Comparison of ENCODE assay signal across 8 cellular contexts in genomic region chr1:63317814-63318156, GRCh38. TPM values are rescaled to one million over a fixed set of nuclear protein-coding genes. Genes with fewer than 3 reads are reported as not detected.
A peak's percentile ranks its signal among the peaks of the same experiment; 100 is the strongest.
DNase-seq lines count a peak whose midpoint lies in the region; ATAC-seq and TF ChIP-seq lines count a peak whose summit lies in the region.

No MANE protein-coding gene starts in this region.

- H3K27me3 ChIP-seq in right atrium auricular region (peaks cover 66 to 74% of the 10 kb centered on the region in 2 donors), heart right ventricle (peaks cover 49 to 100% (median 99%) of the 10 kb centered on the region in 7 donors), left lung (peaks cover 94 to 100% of the 10 kb centered on the region in 2 donors), vagina (peaks cover 48% of the 10 kb centered on the region)

- ATAC-seq in heart right ventricle = no peak
- ATAC-seq in activated B cell treated with CpG ODN at 0.5 μM for 24 hours (ENCODE audit: low read depth) = no peak
- no peak for ATAC-seq in left lung
- ATAC-seq in HG03039 (IDR thresholded peaks at IDR 0.05; ENCODE audit: unreplicated experiment) = no peak
- no peak for ATAC-seq in GM21515 (IDR thresholded peaks at IDR 0.05; ENCODE audit: unreplicated experiment)

- intact Hi-C loops in heart right ventricle (cut with DNase I) (no loop called here), activated B cell treated with CpG ODN at 0.5 μM for 24 hours (cut with micrococcal nuclease) (loop anchor here (1.0 to 2.0 kb wide), 3 partner anchors 14 to 219 kb away; no protein-coding TSS in a partner anchor), left lung (cut with DNase I) (no loop called here), vagina (cut with DNase I) (loop anchor here (2.0 kb wide), 1 partner anchor 47 kb away; no protein-coding TSS in a partner anchor)

- peak overlapping the region; percentile 31 to 44 for H3K4me3 ChIP-seq in right atrium auricular region
- H3K4me3 ChIP-seq in heart right ventricle = peak overlapping the region in 5 of 10 donors; percentile 32 to 57 (median 44)
- peak overlapping the region; percentile 23 to 52 for H3K4me3 ChIP-seq in left lung
- peak overlapping the region; percentile 37 to 40 for H3K4me3 ChIP-seq in vagina

- H3K27ac Mint-ChIP-seq in activated B cell treated with CpG ODN at 0.5 μM for 24 hours = peak overlapping the region; percentile 70

- peaks cover 5% of the 10 kb centered on the region for H3K9me3 Mint-ChIP-seq in activated B cell treated with CpG ODN at 0.5 μM for 24 hours

- CTCF ChIA-PET in activated B cell treated with CpG ODN at 0.5 μM for 24 hours (lab: Charles Lee) = interaction anchor here (1.4 kb wide), 1 partner anchor 124 kb away, joined by 3 read pairs; no protein-coding TSS in a partner anchor

- no peaks in the 10 kb centered on the region for H3K9me3 ChIP-seq in right atrium auricular region
- no peaks in the 10 kb centered on the region for H3K9me3 ChIP-seq in heart right ventricle
- H3K9me3 ChIP-seq in left lung = no peaks in the 10 kb centered on the region
- H3K9me3 ChIP-seq in vagina = no peaks in the 10 kb centered on the region

- H3K36me3 Mint-ChIP-seq in activated B cell treated with CpG ODN at 0.5 μM for 24 hours (ENCODE audit: low read depth) = peaks cover 7% of the 10 kb centered on the region

- 5 to 9% methylated on average over 14 of the region's 14 CpGs for WGBS in heart right ventricle, 2 donors

- no peak for DNase-seq in right atrium auricular region (ENCODE audit: low spot score)
- no peak for DNase-seq in heart right ventricle
- DNase-seq in activated B cell treated with CpG ODN at 0.5 μM for 24 hours = no peak
- DNase-seq in left lung = no peak
- no peak for DNase-seq in vagina (ENCODE audit: extremely low spot score in 2 of 2)
- DNase-seq in hepatic stellate cell (ENCODE audit: low spot score) = no peak

- H3K27me3 Mint-ChIP-seq in activated B cell treated with CpG ODN at 0.5 μM for 24 hours = peaks cover 62% of the 10 kb centered on the region

- H3K4me1 ChIP-seq in right atrium auricular region (peaks cover 0 to 45% of the 10 kb centered on the region in 2 donors), heart right ventricle (peaks cover 3 to 56% (median 31%) of the 10 kb centered on the region in 9 donors), left lung (peaks cover 11 to 44% of the 10 kb centered on the region in 2 donors), vagina (peaks cover 32% of the 10 kb centered on the region)

- POLR2A ChIA-PET in activated B cell treated with CpG ODN at 0.5 μM for 24 hours (lab: Charles Lee) = no interaction called here

- H3K4me3 Mint-ChIP-seq in activated B cell treated with CpG ODN at 0.5 μM for 24 hours = peak overlapping the region; percentile 69

- H3K27ac ChIP-seq in right atrium auricular region (no peak overlapping the region), heart right ventricle (no peak overlapping the region), left lung (no peak overlapping the region), vagina (no peak overlapping the region)

- TF ChIP-seq POLR2A in vagina (IDR thresholded peaks at IDR 0.05) = no peak

- H3K36me3 ChIP-seq in right atrium auricular region (no peaks in the 10 kb centered on the region), heart right ventricle (peaks cover 0 to 5% (median 0%) of the 10 kb centered on the region in 9 donors), left lung (no peaks in the 10 kb centered on the region), vagina (no peaks in the 10 kb centered on the region)

- H3K4me1 Mint-ChIP-seq in activated B cell treated with CpG ODN at 0.5 μM for 24 hours = peaks cover 25% of the 10 kb centered on the region

- TF ChIP-seq CTCF in right atrium auricular region (IDR thresholded peaks at IDR 0.05) = no peak
- no peak for TF ChIP-seq CTCF in heart right ventricle (IDR thresholded peaks at IDR 0.05)
- no peak for TF ChIP-seq CTCF in activated B cell treated with CpG ODN at 0.5 μM for 24 hours (IDR thresholded peaks at IDR 0.05)
- TF ChIP-seq CTCF in left lung (IDR thresholded peaks at IDR 0.05) = no peak
- TF ChIP-seq CTCF in vagina (IDR thresholded peaks at IDR 0.05) = no peak

RNA-seq across cellular contexts. Expression of gene FOXD3, which starts 4.6 kb away (rescaled TPM):
- total RNA-seq in right atrium auricular region = 1 to 10 TPM in 1 of 2 donors, under 1 TPM in 1; 0.48 to 1.1 TPM
- under 1 TPM in 5 of 10 donors, not detected in 5; 0.12 to 0.66 (median 0.33) TPM for total RNA-seq in heart right ventricle
- polyA plus RNA-seq in heart right ventricle = under 1 TPM; 0.14 to 0.22 TPM
- total RNA-seq in activated B cell treated with CpG ODN at 0.5 μM for 24 hours = not detected in 2 replicates
- total RNA-seq in left lung = not detected
- not detected for total RNA-seq in vagina

RNA-seq across cellular contexts. Expression of gene ALG6, which starts 49.6 kb away (rescaled TPM):
- total RNA-seq in right atrium auricular region = 1 to 10 TPM; 4.1 to 4.7 TPM
- 1 to 10 TPM; 3.3 to 5.8 (median 3.9) TPM for total RNA-seq in heart right ventricle
- polyA plus RNA-seq in heart right ventricle = 10 to 100 TPM in 1 of 2 donors, 1 to 10 TPM in 1; 5.2 to 20.8 TPM
- 20.0 and 21.5 TPM in 2 replicates for total RNA-seq in activated B cell treated with CpG ODN at 0.5 μM for 24 hours
- 10 to 100 TPM; 11.8 to 16.7 TPM for total RNA-seq in left lung
- 13.0 TPM for total RNA-seq in vagina

Comparison
In these comparisons a context has a peak if more than half of its experiments do, and no peak if none do; other contexts are left out.
1. intact Hi-C loops: an anchor here in activated B cell treated with CpG ODN at 0.5 μM for 24 hours (1.0 to 2.0 kb wide) and vagina (2.0 kb wide); none called in heart right ventricle and left lung.